Comparison of ENCODE assay signal across 9 cellular contexts in genomic region chr20:34834459-34834893, GRCh38. TPM values are rescaled to one million over a fixed set of nuclear protein-coding genes. Genes with fewer than 3 reads are reported as not detected.
DNase-seq lines count a peak whose midpoint lies in the region; ATAC-seq, FAIRE-seq and TF ChIP-seq lines count a peak whose summit lies in the region.
"Had no signal": no experiment of that assay in that cellular context is flagged by ENCODE, and none has a peak within 500 bp of the region (broad histone marks: within the 10 kb centered on the region; RNA-seq: fewer than 3 reads in every experiment).

No MANE protein-coding gene starts in this region.

- H3K4me3 ChIP-seq in adrenal gland (no peak overlapping the region), kidney (ENCODE audit: low read length in 2 of 2) (no peak overlapping the region), uterus (no peak overlapping the region)

- TF ChIP-seq CTCF in natural killer cell (IDR thresholded peaks at IDR 0.05) (peak; percentile 65), adrenal gland (IDR thresholded peaks at IDR 0.05) (peak; percentile 26 to 68 (median 50)), kidney (IDR thresholded peaks at IDR 0.05; ENCODE audit: borderline replicate concordance, extremely low read depth, insufficient read depth) (peak; percentile 37), uterus (IDR thresholded peaks at IDR 0.05) (peak; percentile 20 to 40 (median 30))

- H3K4me1 Mint-ChIP-seq in natural killer cell = peaks cover 0 to 6% of the 10 kb centered on the region in 2 donors
- no peaks in the 10 kb centered on the region for H3K4me1 Mint-ChIP-seq in natural killer cell treated with Interleukin-12 subunit alpha and Interleukin-12 subunit beta and Interleukin-15 and Interleukin-18, amount 100 ng/mL, for 72 hours (ENCODE audit: low read depth in 2 of 2)

- DNase-seq in natural killer cell (no peak), NCI-H1930 (lab: John Stamatoyannopoulos, UW) (peak; percentile 9 to 43), adrenal gland (no peak), kidney (no peak), uterus (no peak), ureter (ENCODE audit: low spot score) (no peak)
- DNase-seq in natural killer cell treated with Interleukin-12 subunit alpha and Interleukin-12 subunit beta and Interleukin-15 and Interleukin-18, amount 100 ng/mL, for 72 hours (ENCODE audit: low spot score) = no peak
- no peak for DNase-seq in stimulated activated naive CD8-positive, alpha-beta T cell treated with anti-CD3 and anti-CD28 coated beads, Interleukin-15, Interleukin-2, amounts not matched to agents 100 U/mL and 50 U/mL, for 24 hours

- no peak overlapping the region for H3K27ac ChIP-seq in adrenal gland
- H3K27ac ChIP-seq in kidney (ENCODE audit: low read depth in 2 of 2, low read length in 2 of 2) = no peak overlapping the region
- H3K27ac ChIP-seq in uterus = no peak overlapping the region

- no peak for FAIRE-seq in kidney (lab: Jason Lieb, UNC)

- H3K4me1 ChIP-seq in adrenal gland (replicated peaks in 1 of 2) (no peaks in the 10 kb centered on the region), kidney (ENCODE audit: control insufficient read depth in 1 of 2, insufficient read depth in 1 of 2, low read depth in 1 of 2, low read length in 2 of 2) (no peaks in the 10 kb centered on the region), uterus (no peaks in the 10 kb centered on the region)

- H3K36me3 ChIP-seq in adrenal gland (replicated peaks in 1 of 2) (no peaks in the 10 kb centered on the region), kidney (ENCODE audit: control insufficient read depth in 1 of 2, insufficient read depth in 2 of 2, low read length in 2 of 2) (no peaks in the 10 kb centered on the region), uterus (no peaks in the 10 kb centered on the region)

- no peaks in the 10 kb centered on the region for H3K9me3 Mint-ChIP-seq in natural killer cell
- no peaks in the 10 kb centered on the region for H3K9me3 Mint-ChIP-seq in natural killer cell treated with Interleukin-12 subunit alpha and Interleukin-12 subunit beta and Interleukin-15 and Interleukin-18, amount 100 ng/mL, for 72 hours
- H3K9me3 Mint-ChIP-seq: activated naive CD4-positive, alpha-beta T cell treated with anti-CD3 and anti-CD28 coated beads, Interleukin-2, amount 50 U/mL, for 72 hours had no signal

- intact Hi-C loops in natural killer cell (cut with micrococcal nuclease) (loop anchor here (1.0 to 10.0 kb wide), 3 partner anchors 126 to 610 kb away; no protein-coding TSS in a partner anchor), adrenal gland (cut with DNase I) (no loop called here), kidney (cut with DNase I) (no loop called here), uterus (cut with DNase I; ENCODE audit: low total_unique reads) (no loop called here)

- H3K36me3 Mint-ChIP-seq in natural killer cell = no peaks in the 10 kb centered on the region
- H3K36me3 Mint-ChIP-seq in natural killer cell treated with Interleukin-12 subunit alpha and Interleukin-12 subunit beta and Interleukin-15 and Interleukin-18, amount 100 ng/mL, for 72 hours = no peaks in the 10 kb centered on the region
- H3K36me3 Mint-ChIP-seq: activated naive CD4-positive, alpha-beta T cell treated with anti-CD3 and anti-CD28 coated beads, Interleukin-2, amount 50 U/mL, for 72 hours had no signal

- no peaks in the 10 kb centered on the region for H3K27me3 ChIP-seq in adrenal gland
- no peaks in the 10 kb centered on the region for H3K27me3 ChIP-seq in uterus

- H3K9ac ChIP-seq in kidney (ENCODE audit: low read length in 2 of 2) = no peak overlapping the region

- H3K9me3 ChIP-seq in adrenal gland (replicated peaks in 1 of 3) (no peaks in the 10 kb centered on the region), kidney (ENCODE audit: control insufficient read depth in 1 of 2, low read length in 2 of 2) (no peaks in the 10 kb centered on the region), uterus (no peaks in the 10 kb centered on the region)

- H3K27me3 Mint-ChIP-seq in natural killer cell (ENCODE audit: low read depth in 2 of 2) = peaks cover 21 to 25% of the 10 kb centered on the region in 2 donors
- peaks cover 13 to 15% of the 10 kb centered on the region in 2 donors for H3K27me3 Mint-ChIP-seq in natural killer cell treated with Interleukin-12 subunit alpha and Interleukin-12 subunit beta and Interleukin-15 and Interleukin-18, amount 100 ng/mL, for 72 hours

- 23 to 30% (median 26%) methylated on average over 6 of the region's 6 CpGs for WGBS in adrenal gland, 4 donors

- ATAC-seq in natural killer cell = peak in 1 of 3 donors; percentile 63
- no peak for ATAC-seq in natural killer cell treated with Interleukin-12 subunit alpha and Interleukin-12 subunit beta and Interleukin-15 and Interleukin-18, amount 100 ng/mL, for 72 hours
- no peak for ATAC-seq in stimulated activated naive CD8-positive, alpha-beta T cell treated with anti-CD3 and anti-CD28 coated beads, Interleukin-15, Interleukin-2, amounts not matched to agents 100 U/mL and 50 U/mL, for 24 hours

- no peak overlapping the region for H3K4me3 Mint-ChIP-seq in natural killer cell
- no peak overlapping the region for H3K4me3 Mint-ChIP-seq in natural killer cell treated with Interleukin-12 subunit alpha and Interleukin-12 subunit beta and Interleukin-15 and Interleukin-18, amount 100 ng/mL, for 72 hours

- no peak overlapping the region for H3K27ac Mint-ChIP-seq in natural killer cell
- H3K27ac Mint-ChIP-seq in natural killer cell treated with Interleukin-12 subunit alpha and Interleukin-12 subunit beta and Interleukin-15 and Interleukin-18, amount 100 ng/mL, for 72 hours = no peak overlapping the region
- H3K27ac Mint-ChIP-seq: activated naive CD4-positive, alpha-beta T cell treated with anti-CD3 and anti-CD28 coated beads, Interleukin-2, amount 50 U/mL, for 72 hours had no signal

- TF ChIP-seq POLR2A in adrenal gland (IDR thresholded peaks at IDR 0.05) (no peak), uterus (IDR thresholded peaks at IDR 0.05) (no peak)

RNA-seq across cellular contexts. Expression of gene NCOA6, which starts 9.0 kb away (rescaled TPM):
- total RNA-seq in natural killer cell (10 to 100 TPM; 34.7 to 41.6 (median 37.0) TPM), adrenal gland (10 to 100 TPM; 13.4 to 25.4 (median 19.6) TPM), kidney (28.1 TPM), uterus (10 to 100 TPM in 2 of 4 donors, 1 to 10 TPM in 2; 3.1 to 39.2 (median 10.5) TPM), ureter (40.7 TPM)
- 10 to 100 TPM; 24.7 to 30.7 TPM for total RNA-seq in natural killer cell treated with Interleukin-12 subunit alpha and Interleukin-12 subunit beta and Interleukin-15 and Interleukin-18, amount 100 ng/mL, for 72 hours
- polyA plus RNA-seq in adrenal gland (10 to 100 TPM; 31.8 to 58.2 (median 34.0) TPM), kidney (ENCODE audit: insufficient read depth, low read depth, low replicate concordance) (30.8 TPM)

RNA-seq across cellular contexts. Expression of gene GGT7, which starts 38.2 kb away (rescaled TPM):
- total RNA-seq in natural killer cell = 10 to 100 TPM in 2 of 3 donors, 1 to 10 TPM in 1; 7.4 to 12.8 (median 12.1) TPM
- 1 to 10 TPM; 4.0 to 7.3 TPM for total RNA-seq in natural killer cell treated with Interleukin-12 subunit alpha and Interleukin-12 subunit beta and Interleukin-15 and Interleukin-18, amount 100 ng/mL, for 72 hours
- 10 to 100 TPM in 7 of 8 donors, 1 to 10 TPM in 1; 6.5 to 24.8 (median 15.8) TPM for total RNA-seq in adrenal gland
- polyA plus RNA-seq in adrenal gland = 10 to 100 TPM in 2 of 3 donors, 1 to 10 TPM in 1; 5.3 to 27.8 (median 12.2) TPM
- 27.0 TPM for total RNA-seq in kidney
- 24.3 TPM for polyA plus RNA-seq in kidney (ENCODE audit: insufficient read depth, low read depth, low replicate concordance)
- total RNA-seq in uterus = 10 to 100 TPM in 3 of 4 donors, 1 to 10 TPM in 1; 7.4 to 38.4 (median 16.5) TPM
- 27.3 TPM for total RNA-seq in ureter

RNA-seq across cellular contexts. Expression of gene ACSS2, which starts 41.9 kb away (rescaled TPM):
- total RNA-seq in natural killer cell (10 to 100 TPM in 1 of 3 donors, 1 to 10 TPM in 2; 2.4 to 11.4 (median 7.5) TPM), adrenal gland (100 to 1,000 TPM in 6 of 8 donors, 10 to 100 TPM in 2; 81.4 to 353 (median 128) TPM), kidney (53.1 TPM), uterus (100 to 1,000 TPM in 1 of 4 donors, 10 to 100 TPM in 3; 18.8 to 138 (median 48.7) TPM), ureter (45.8 TPM)
- 10 to 100 TPM in 1 of 2 donors, 1 to 10 TPM in 1; 2.4 to 13.4 TPM for total RNA-seq in natural killer cell treated with Interleukin-12 subunit alpha and Interleukin-12 subunit beta and Interleukin-15 and Interleukin-18, amount 100 ng/mL, for 72 hours
- polyA plus RNA-seq in adrenal gland (100 to 1,000 TPM; 148 to 386 (median 161) TPM), kidney (ENCODE audit: insufficient read depth, low read depth, low replicate concordance) (98.9 TPM)

Comparison
In these comparisons a context has a peak if more than half of its experiments do, and no peak if none do; other contexts are left out.
1. DNase-seq: peak in NCI-H1930 (2 of 2); none in natural killer cell (single experiment), natural killer cell treated with Interleukin-12 subunit alpha and Interleukin-12 subunit beta and Interleukin-15 and Interleukin-18, amount 100 ng/mL, for 72 hours (single experiment), adrenal gland (0 of 7), kidney (single experiment), uterus (0 of 2), stimulated activated naive CD8-positive, alpha-beta T cell treated with anti-CD3 and anti-CD28 coated beads, Interleukin-15, Interleukin-2, amounts not matched to agents 100 U/mL and 50 U/mL, for 24 hours (single experiment) and ureter (single experiment).
2. Peak in every context shown above with its lines, with median percentiles within 50 percentile points of each other: CTCF ChIP-seq.